ENCODE assay signal across 17 cellular contexts in the genomic region with DNA sequence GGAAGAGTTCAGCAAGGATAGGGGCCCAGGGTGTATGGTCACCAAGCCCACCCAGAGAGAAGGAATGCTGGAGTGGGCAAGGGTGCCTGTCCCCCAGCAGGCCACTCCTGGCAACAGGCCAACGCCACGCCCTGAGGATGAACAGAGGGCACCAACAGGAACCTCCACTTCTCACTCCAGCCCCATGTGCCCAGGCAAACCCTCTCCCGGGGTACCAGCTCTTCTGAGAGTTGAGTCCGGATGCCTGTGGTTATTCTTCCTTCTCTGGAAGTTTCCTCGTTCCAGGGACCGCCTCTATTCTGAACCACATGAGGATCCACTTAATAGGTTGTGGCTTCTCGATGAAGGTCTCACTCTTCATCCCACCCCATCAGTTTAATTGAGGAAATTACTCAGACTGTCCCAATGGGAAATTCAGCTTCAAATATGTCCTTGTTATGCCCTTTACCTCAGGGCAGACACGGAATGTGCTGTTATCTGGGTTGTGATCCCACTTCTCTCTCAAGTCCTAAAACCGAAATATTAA.
DNase-seq lines count a peak whose midpoint lies in the region; ATAC-seq, FAIRE-seq and TF ChIP-seq lines count a peak whose summit lies in the region.
"Had no signal": no experiment of that assay in that cellular context is flagged by ENCODE, and none has a peak within 500 bp of the region (broad histone marks: within the 10 kb centered on the region; RNA-seq: fewer than 3 reads in every experiment).

No MANE protein-coding gene starts in this region.

- intact Hi-C loops in activated naive CD4-positive, alpha-beta T cell treated with anti-CD3 and anti-CD28 coated beads for 36 hours (cut with micrococcal nuclease): no loop called here
- intact Hi-C loops in activated T-helper 2 cell treated with anti-CD3 and anti-CD28 coated beads, Interferon-gamma antibody, Interleukin-2, Interleukin-4, amounts not matched to agents 10 μg/mL and 5 μg/mL and 100 μg/mL, durations not matched to agents 14 hours and 24 hours and 36 hours (cut with micrococcal nuclease): loop anchor here (5.0 to 10.0 kb wide), 3 partner anchors 74 to 271 kb away; no protein-coding TSS in a partner anchor

- H3K4me3 Mint-ChIP-seq in activated naive CD4-positive, alpha-beta T cell treated with anti-CD3 and anti-CD28 coated beads for 36 hours: no peak overlapping the region
- H3K4me3 Mint-ChIP-seq in activated T-helper 2 cell treated with anti-CD3 and anti-CD28 coated beads, Interferon-gamma antibody, Interleukin-2, Interleukin-4, amounts not matched to agents 10 μg/mL and 5 μg/mL and 100 μg/mL, durations not matched to agents 14 hours and 24 hours and 36 hours (ENCODE audit: low read depth): no peak overlapping the region
- H3K4me3 Mint-ChIP-seq: central memory CD8-positive, alpha-beta T cell had no signal

- DNase-seq in activated naive CD4-positive, alpha-beta T cell treated with anti-CD3 and anti-CD28 coated beads, Interleukin-2, amount 50 U/mL, for 72 hours (ENCODE audit: low spot score in 2 of 2): no peak
- no peak for DNase-seq in activated naive CD4-positive, alpha-beta T cell treated with anti-CD3 and anti-CD28 coated beads for 36 hours
- no peak for DNase-seq in activated T-helper 2 cell treated with anti-CD3 and anti-CD28 coated beads, Interferon-gamma antibody, Interleukin-2, Interleukin-4, amounts not matched to agents 10 μg/mL and 5 μg/mL and 100 μg/mL, durations not matched to agents 14 hours and 24 hours and 36 hours (ENCODE audit: low spot score)
- DNase-seq in kidney tubule cell (ENCODE audit: low spot score) (peak; percentile 23), urothelium cell line (ENCODE audit: low spot score) (peak; percentile 56), suprapubic skin (ENCODE audit: low spot score in 2 of 2) (no peak)
- DNase-seq: activated gamma-delta T cell treated with Interleukin-2 at 50 U/mL for 16 hours, AML-193, DMS79 treated with DMSO at 0.1 percent for 48 hours, GOT3 had no signal

- FAIRE-seq in urothelium cell line (lab: Jason Lieb, UNC): no peak
- FAIRE-seq: GM12892, GM19239 had no signal

- no peak overlapping the region for H3K4me3 ChIP-seq in suprapubic skin
- H3K4me3 ChIP-seq: ovary, upper lobe of left lung had no signal

- H3K27me3 ChIP-seq in suprapubic skin: no peaks in the 10 kb centered on the region
- H3K27me3 ChIP-seq: ovary, upper lobe of left lung had no signal

- peaks cover 0 to 3% of the 10 kb centered on the region in 2 donors for H3K36me3 Mint-ChIP-seq in activated naive CD4-positive, alpha-beta T cell treated with anti-CD3 and anti-CD28 coated beads, Interleukin-2, amount 50 U/mL, for 72 hours
- no peaks in the 10 kb centered on the region for H3K36me3 Mint-ChIP-seq in activated naive CD4-positive, alpha-beta T cell treated with anti-CD3 and anti-CD28 coated beads for 36 hours (ENCODE audit: low read depth)
- H3K36me3 Mint-ChIP-seq in activated T-helper 2 cell treated with anti-CD3 and anti-CD28 coated beads, Interferon-gamma antibody, Interleukin-2, Interleukin-4, amounts not matched to agents 10 μg/mL and 5 μg/mL and 100 μg/mL, durations not matched to agents 14 hours and 24 hours and 36 hours (ENCODE audit: low read depth): peaks cover 3% of the 10 kb centered on the region

- TF ChIP-seq POLR2A in suprapubic skin (IDR thresholded peaks at IDR 0.05): no peak

- no peaks in the 10 kb centered on the region for H3K9me3 ChIP-seq in suprapubic skin
- H3K9me3 ChIP-seq: ovary, upper lobe of left lung had no signal

- no peaks in the 10 kb centered on the region for H3K9me3 Mint-ChIP-seq in activated naive CD4-positive, alpha-beta T cell treated with anti-CD3 and anti-CD28 coated beads, Interleukin-2, amount 50 U/mL, for 72 hours
- H3K9me3 Mint-ChIP-seq in activated naive CD4-positive, alpha-beta T cell treated with anti-CD3 and anti-CD28 coated beads for 36 hours: no peaks in the 10 kb centered on the region
- no peaks in the 10 kb centered on the region for H3K9me3 Mint-ChIP-seq in activated T-helper 2 cell treated with anti-CD3 and anti-CD28 coated beads, Interferon-gamma antibody, Interleukin-2, Interleukin-4, amounts not matched to agents 10 μg/mL and 5 μg/mL and 100 μg/mL, durations not matched to agents 14 hours and 24 hours and 36 hours
- H3K9me3 Mint-ChIP-seq: central memory CD8-positive, alpha-beta T cell had no signal

- peaks cover 3% of the 10 kb centered on the region for H3K4me1 ChIP-seq in suprapubic skin

- no peaks in the 10 kb centered on the region for H3K36me3 ChIP-seq in suprapubic skin
- H3K36me3 ChIP-seq: ovary, upper lobe of left lung had no signal

- 68% methylated on average over 8 of the region's 9 CpGs for WGBS in suprapubic skin

- ATAC-seq in activated naive CD4-positive, alpha-beta T cell treated with anti-CD3 and anti-CD28 coated beads, Interleukin-2, amount 50 U/mL, for 72 hours: no peak
- ATAC-seq in GM18498 (IDR thresholded peaks at IDR 0.05; ENCODE audit: unreplicated experiment) (no peak), HG03039 (IDR thresholded peaks at IDR 0.05; ENCODE audit: unreplicated experiment) (no peak)

- peaks cover 14% of the 10 kb centered on the region for H3K4me1 Mint-ChIP-seq in activated naive CD4-positive, alpha-beta T cell treated with anti-CD3 and anti-CD28 coated beads for 36 hours (ENCODE audit: low read depth)
- peaks cover 41% of the 10 kb centered on the region for H3K4me1 Mint-ChIP-seq in activated T-helper 2 cell treated with anti-CD3 and anti-CD28 coated beads, Interferon-gamma antibody, Interleukin-2, Interleukin-4, amounts not matched to agents 10 μg/mL and 5 μg/mL and 100 μg/mL, durations not matched to agents 14 hours and 24 hours and 36 hours (ENCODE audit: low read depth)

- CTCF ChIA-PET in activated naive CD4-positive, alpha-beta T cell treated with anti-CD3 and anti-CD28 coated beads for 36 hours (lab: Charles Lee): no interaction called here

- no peaks in the 10 kb centered on the region for H3K27me3 Mint-ChIP-seq in activated naive CD4-positive, alpha-beta T cell treated with anti-CD3 and anti-CD28 coated beads for 36 hours (ENCODE audit: low read depth)
- no peaks in the 10 kb centered on the region for H3K27me3 Mint-ChIP-seq in activated T-helper 2 cell treated with anti-CD3 and anti-CD28 coated beads, Interferon-gamma antibody, Interleukin-2, Interleukin-4, amounts not matched to agents 10 μg/mL and 5 μg/mL and 100 μg/mL, durations not matched to agents 14 hours and 24 hours and 36 hours (ENCODE audit: low read depth)
- H3K27me3 Mint-ChIP-seq: central memory CD8-positive, alpha-beta T cell had no signal

- H3K27ac ChIP-seq in suprapubic skin: no peak overlapping the region
- H3K27ac ChIP-seq: ovary, upper lobe of left lung had no signal

- H3K27ac Mint-ChIP-seq in activated naive CD4-positive, alpha-beta T cell treated with anti-CD3 and anti-CD28 coated beads, Interleukin-2, amount 50 U/mL, for 72 hours: peak overlapping the region; percentile 38 to 68
- no peak overlapping the region for H3K27ac Mint-ChIP-seq in activated naive CD4-positive, alpha-beta T cell treated with anti-CD3 and anti-CD28 coated beads for 36 hours
- peak overlapping the region; percentile 97 for H3K27ac Mint-ChIP-seq in activated T-helper 2 cell treated with anti-CD3 and anti-CD28 coated beads, Interferon-gamma antibody, Interleukin-2, Interleukin-4, amounts not matched to agents 10 μg/mL and 5 μg/mL and 100 μg/mL, durations not matched to agents 14 hours and 24 hours and 36 hours

- TF ChIP-seq CTCF in suprapubic skin (IDR thresholded peaks at IDR 0.05): no peak

- no peak for TF ChIP-seq EP300 in suprapubic skin (IDR thresholded peaks at IDR 0.05)

Comparison
In these comparisons a context has a peak if more than half of its experiments do, and no peak if none do; other contexts are left out.
1. DNase-seq: peak in kidney tubule cell (single experiment) and urothelium cell line (single experiment); none in activated naive CD4-positive, alpha-beta T cell treated with anti-CD3 and anti-CD28 coated beads, Interleukin-2, amount 50 U/mL, for 72 hours (0 of 2), activated naive CD4-positive, alpha-beta T cell treated with anti-CD3 and anti-CD28 coated beads for 36 hours (single experiment), activated T-helper 2 cell treated with anti-CD3 and anti-CD28 coated beads, Interferon-gamma antibody, Interleukin-2, Interleukin-4, amounts not matched to agents 10 μg/mL and 5 μg/mL and 100 μg/mL, durations not matched to agents 14 hours and 24 hours and 36 hours (single experiment) and suprapubic skin (0 of 2).